ENCODE assay signal across 31 cellular contexts in the genomic region with DNA sequence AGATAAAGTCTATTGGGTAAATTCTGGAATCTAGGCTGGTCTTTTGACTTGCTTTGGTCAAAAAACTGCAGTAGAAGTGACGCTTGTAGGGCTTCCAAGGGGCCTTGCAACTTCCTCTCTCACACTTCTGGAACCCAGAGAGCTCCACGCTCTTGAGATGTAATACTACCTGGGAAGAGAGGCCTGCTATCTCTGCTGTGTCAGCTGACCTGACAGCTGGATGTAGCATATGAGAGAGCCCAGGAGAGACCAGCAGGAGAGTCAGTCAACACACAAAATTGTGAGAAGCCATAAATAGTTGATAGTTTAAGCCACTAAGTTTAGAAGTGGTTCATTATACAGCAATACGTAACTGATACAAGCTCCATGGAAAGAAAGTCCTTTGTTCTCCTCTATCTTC. TPM values are rescaled to one million over a fixed set of nuclear protein-coding genes. Genes with fewer than 3 reads are reported as not detected.
"Had no signal": no experiment of that assay in that cellular context is flagged by ENCODE, and none has a peak within 500 bp of the region (broad histone marks: within the 10 kb centered on the region; RNA-seq: fewer than 3 reads in every experiment).

No MANE protein-coding gene starts in this region.

- H3K27me3 ChIP-seq: brain microvascular endothelial cell, gastroesophageal sphincter had no signal

- ATAC-seq: activated CD4-positive, alpha-beta T cell treated with anti-CD3 and anti-CD28 coated beads for 36 hours; activated T-cell treated with anti-CD3 and anti-CD28 coated beads, Interleukin-2, amount 50 U/mL, for 72 hours; esophagus mucosa; foreskin keratinocyte; gastroesophageal sphincter; heart right ventricle; T-helper 17 cell had no signal

- DNase-seq: activated CD4-positive, alpha-beta memory T cell treated with anti-CD3 and anti-CD28 coated beads, Interleukin-2, amount 10 ng/mL, durations not matched to agents 7 days and 5 days; activated CD4-positive, alpha-beta T cell treated with anti-CD3 and anti-CD28 coated beads for 36 hours; activated CD4-positive, alpha-beta T cell treated with anti-CD3 and anti-CD28 coated beads, Interleukin-2, amount 10 ng/mL, durations not matched to agents 24 days and 14 days; activated CD4-positive, CD25-positive, alpha-beta regulatory T cell; activated CD4-positive, CD25-positive, alpha-beta regulatory T cell treated with anti-CD3 and anti-CD28 coated beads, Interleukin-2, amount 50 U/mL, for 72 hours; activated CD8-positive, alpha-beta memory T cell treated with anti-CD3 and anti-CD28 coated beads, Interleukin-2, amount 50 U/mL, for 48 hours; activated gamma-delta T cell treated with Interleukin-2 at 50 U/mL for 16 hours; activated naive CD4-positive, alpha-beta T cell treated with anti-CD3 and anti-CD28 coated beads, Interleukin-2, amount 50 U/mL, for 16 hours; activated naive CD4-positive, alpha-beta T cell treated with Interleukin-2 at 50 U/mL for 16 hours; activated T-cell treated with anti-CD3 and anti-CD28 coated beads for 4 hours; activated T-cell treated with anti-CD3 and anti-CD28 coated beads, Interleukin-2, amount 50 U/mL, for 24 hours; activated T-cell treated with anti-CD3 and anti-CD28 coated beads, Interleukin-2, amount 50 U/mL, for 72 hours; amniotic stem cell; anterior cingulate cortex; brain microvascular endothelial cell; dorsolateral prefrontal cortex; effector memory CD4-positive, alpha-beta T cell; endodermal cell; foreskin keratinocyte; heart right ventricle; T-helper 1 cell; T-helper 17 cell; T1000 had no signal

- H3K9me3 Mint-ChIP-seq: activated CD4-positive, alpha-beta memory T cell treated with anti-CD3 and anti-CD28 coated beads, Interleukin-2, amount 10 ng/mL, durations not matched to agents 7 days and 5 days; activated CD4-positive, alpha-beta T cell treated with anti-CD3 and anti-CD28 coated beads, Interleukin-2, amount 10 ng/mL, durations not matched to agents 24 days and 14 days; activated T-cell treated with anti-CD3 and anti-CD28 coated beads, Interleukin-2, amount 50 U/mL, for 24 hours; activated T-cell treated with anti-CD3 and anti-CD28 coated beads, Interleukin-2, amount 50 U/mL, for 72 hours; central memory CD8-positive, alpha-beta T cell; dendritic cell treated with granulocyte-macrophage colony-stimulating factor and Interleukin-4, amounts not matched to agents 40 ng/mL and 50 ng/mL, for 4 days; endodermal cell; T-helper 2 cell treated with Interferon-gamma antibody and Interleukin-4, amounts not matched to agents 5 μg/mL and 100 μg/mL, for 36 hours had no signal

- H3K27ac Mint-ChIP-seq: activated CD4-positive, alpha-beta memory T cell treated with anti-CD3 and anti-CD28 coated beads, Interleukin-2, amount 10 ng/mL, durations not matched to agents 7 days and 5 days; activated CD4-positive, alpha-beta T cell treated with anti-CD3 and anti-CD28 coated beads for 36 hours; activated CD4-positive, alpha-beta T cell treated with anti-CD3 and anti-CD28 coated beads, Interleukin-2, amount 10 ng/mL, durations not matched to agents 24 days and 14 days; activated naive CD8-positive, alpha-beta T cell; activated T-cell treated with anti-CD3 and anti-CD28 coated beads, Interleukin-2, amount 50 U/mL, for 24 hours; activated T-cell treated with anti-CD3 and anti-CD28 coated beads, Interleukin-2, amount 50 U/mL, for 72 hours; dendritic cell treated with granulocyte-macrophage colony-stimulating factor and Interleukin-4, amounts not matched to agents 40 ng/mL and 50 ng/mL, for 4 days; endodermal cell; T-helper 17 cell; T-helper 2 cell treated with Interferon-gamma antibody and Interleukin-4, amounts not matched to agents 5 μg/mL and 100 μg/mL, for 36 hours had no signal

- H3K4me1 ChIP-seq: foreskin keratinocyte had no signal

- H3K4me1 Mint-ChIP-seq: activated CD4-positive, alpha-beta memory T cell treated with anti-CD3 and anti-CD28 coated beads, Interleukin-2, amount 10 ng/mL, durations not matched to agents 7 days and 5 days; activated CD4-positive, alpha-beta T cell treated with anti-CD3 and anti-CD28 coated beads for 36 hours; activated CD4-positive, alpha-beta T cell treated with anti-CD3 and anti-CD28 coated beads, Interleukin-2, amount 10 ng/mL, durations not matched to agents 24 days and 14 days; central memory CD8-positive, alpha-beta T cell; T-helper 17 cell had no signal

- H3K9me3 ChIP-seq: gastroesophageal sphincter, heart right ventricle had no signal

- H3K27ac ChIP-seq: brain microvascular endothelial cell, coronary artery, dorsolateral prefrontal cortex, foreskin keratinocyte, gastroesophageal sphincter, heart right ventricle had no signal

- H3K4me3 ChIP-seq: coronary artery, dorsolateral prefrontal cortex, gastroesophageal sphincter, heart right ventricle had no signal

- H3K4me3 Mint-ChIP-seq: activated CD4-positive, alpha-beta memory T cell treated with anti-CD3 and anti-CD28 coated beads, Interleukin-2, amount 10 ng/mL, durations not matched to agents 7 days and 5 days; activated CD4-positive, alpha-beta T cell treated with anti-CD3 and anti-CD28 coated beads for 36 hours; activated CD4-positive, alpha-beta T cell treated with anti-CD3 and anti-CD28 coated beads, Interleukin-2, amount 10 ng/mL, durations not matched to agents 24 days and 14 days; activated naive CD8-positive, alpha-beta T cell; activated T-cell treated with anti-CD3 and anti-CD28 coated beads, Interleukin-2, amount 50 U/mL, for 24 hours; activated T-cell treated with anti-CD3 and anti-CD28 coated beads, Interleukin-2, amount 50 U/mL, for 72 hours; central memory CD8-positive, alpha-beta T cell; dendritic cell treated with granulocyte-macrophage colony-stimulating factor and Interleukin-4, amounts not matched to agents 40 ng/mL and 50 ng/mL, for 4 days; endodermal cell; T-helper 17 cell; T-helper 2 cell treated with Interferon-gamma antibody and Interleukin-4, amounts not matched to agents 5 μg/mL and 100 μg/mL, for 36 hours had no signal

- H3K36me3 Mint-ChIP-seq: activated naive CD8-positive, alpha-beta T cell had no signal

- H3K36me3 ChIP-seq: brain microvascular endothelial cell, gastroesophageal sphincter, heart right ventricle had no signal

RNA-seq across cellular contexts. Expression of gene RSPO3, which starts 7.8 kb away (rescaled TPM):
- total RNA-seq: activated CD4-positive, alpha-beta memory T cell treated with anti-CD3 and anti-CD28 coated beads, Interleukin-2, amount 10 ng/mL, durations not matched to agents 7 days and 5 days; activated CD4-positive, alpha-beta T cell treated with anti-CD3 and anti-CD28 coated beads for 36 hours; activated CD4-positive, alpha-beta T cell treated with anti-CD3 and anti-CD28 coated beads, Interleukin-2, amount 10 ng/mL, durations not matched to agents 24 days and 14 days; activated T-cell treated with anti-CD3 and anti-CD28 coated beads, Interleukin-2, amount 50 U/mL, for 72 hours; bronchial epithelial cell; foreskin keratinocyte; T-helper 17 cell had no signal
- polyA plus RNA-seq: foreskin keratinocyte had no signal
